In the genomic region with DNA sequence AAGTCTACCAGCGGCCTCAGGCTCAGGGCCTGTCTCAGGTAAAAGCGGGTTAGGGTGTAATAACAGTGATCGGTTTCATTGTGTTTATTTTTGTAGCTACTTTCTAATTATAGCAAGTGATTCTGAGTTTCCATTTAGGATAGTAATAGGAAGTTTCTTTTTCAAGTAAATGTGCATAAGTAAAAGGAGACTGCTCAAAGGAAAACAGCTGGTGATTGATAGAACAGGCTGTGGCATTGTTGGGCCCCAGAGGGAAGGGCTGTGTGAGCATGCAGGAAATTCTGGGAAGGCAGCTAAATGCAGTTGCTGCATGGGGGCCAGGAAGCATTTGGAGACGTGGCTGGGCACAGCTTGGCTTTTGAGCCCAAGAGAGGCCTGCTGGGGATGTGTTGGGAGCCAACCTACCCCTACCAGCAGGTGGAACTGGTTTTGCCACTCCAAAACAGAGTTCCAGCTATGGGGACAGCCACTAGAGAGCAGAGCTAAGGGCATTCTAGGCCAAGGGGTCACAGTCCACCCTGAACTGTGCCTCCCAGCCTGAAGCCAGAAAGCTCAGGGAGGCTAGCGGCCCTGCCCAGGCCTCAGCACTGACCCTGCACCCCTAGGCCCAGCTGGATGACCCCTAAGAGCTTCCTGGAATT, we compare ENCODE assay signal across 1 cellular context.
TF ChIP-seq lines count a peak whose summit lies in the region.

No MANE protein-coding gene starts in this region.

TF ChIP-seq in liver, 16 proteins besides CTCF, POLR2A, EP300 and RAD21:
- TF ChIP-seq YY1 (IDR thresholded peaks at IDR 0.05) (no peak), TAF1 (conservative IDR thresholded peaks at IDR 0.05) (no peak), GABPA (IDR thresholded peaks at IDR 0.05 in 1 of 2, conservative IDR thresholded peaks at IDR 0.05 in 1 of 2) (no peak), HNF4G (IDR thresholded peaks at IDR 0.05) (peak; percentile 86), FOXA1 (IDR thresholded peaks at IDR 0.05) (no peak), JUND (IDR thresholded peaks at IDR 0.05) (no peak), NR2F2 (IDR thresholded peaks at IDR 0.05) (peak; percentile 52), RXRA (IDR thresholded peaks at IDR 0.05) (peak; percentile 86 to 98), EGR1 (IDR thresholded peaks at IDR 0.05; ENCODE audit: low read depth in 2 of 2) (no peak), SP1 (IDR thresholded peaks at IDR 0.05) (peak; percentile 89), FOXA2 (IDR thresholded peaks at IDR 0.05) (no peak), HNF4A (conservative IDR thresholded peaks at IDR 0.05) (peak; percentile 83 to 97)
- TF ChIP-seq, protein P1, sequence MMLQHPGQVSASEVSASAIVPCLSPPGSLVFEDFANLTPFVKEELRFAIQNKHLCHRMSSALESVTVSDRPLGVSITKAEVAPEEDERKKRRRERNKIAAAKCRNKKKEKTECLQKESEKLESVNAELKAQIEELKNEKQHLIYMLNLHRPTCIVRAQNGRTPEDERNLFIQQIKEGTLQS (IDR thresholded peaks at IDR 0.05), result no peak
- TF ChIP-seq, protein P2, sequence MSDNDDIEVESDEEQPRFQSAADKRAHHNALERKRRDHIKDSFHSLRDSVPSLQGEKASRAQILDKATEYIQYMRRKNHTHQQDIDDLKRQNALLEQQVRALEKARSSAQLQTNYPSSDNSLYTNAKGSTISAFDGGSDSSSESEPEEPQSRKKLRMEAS (IDR thresholded peaks at IDR 0.05), result no peak
- TF ChIP-seq, protein P3, sequence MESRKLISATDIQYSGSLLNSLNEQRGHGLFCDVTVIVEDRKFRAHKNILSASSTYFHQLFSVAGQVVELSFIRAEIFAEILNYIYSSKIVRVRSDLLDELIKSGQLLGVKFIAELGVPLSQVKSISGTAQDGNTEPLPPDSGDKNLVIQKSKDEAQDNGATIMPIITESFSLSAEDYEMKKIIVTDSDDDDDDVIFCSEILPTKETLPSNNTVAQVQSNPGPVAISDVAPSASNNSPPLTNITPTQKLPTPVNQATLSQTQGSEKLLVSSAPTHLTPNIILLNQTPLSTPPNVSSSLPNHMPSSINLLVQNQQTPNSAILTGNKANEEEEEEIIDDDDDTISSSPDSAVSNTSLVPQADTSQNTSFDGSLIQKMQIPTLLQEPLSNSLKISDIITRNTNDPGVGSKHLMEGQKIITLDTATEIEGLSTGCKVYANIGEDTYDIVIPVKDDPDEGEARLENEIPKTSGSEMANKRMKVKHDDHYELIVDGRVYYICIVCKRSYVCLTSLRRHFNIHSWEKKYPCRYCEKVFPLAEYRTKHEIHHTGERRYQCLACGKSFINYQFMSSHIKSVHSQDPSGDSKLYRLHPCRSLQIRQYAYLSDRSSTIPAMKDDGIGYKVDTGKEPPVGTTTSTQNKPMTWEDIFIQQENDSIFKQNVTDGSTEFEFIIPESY (IDR thresholded peaks at IDR 0.05), result no peak
- TF ChIP-seq, protein P4, sequence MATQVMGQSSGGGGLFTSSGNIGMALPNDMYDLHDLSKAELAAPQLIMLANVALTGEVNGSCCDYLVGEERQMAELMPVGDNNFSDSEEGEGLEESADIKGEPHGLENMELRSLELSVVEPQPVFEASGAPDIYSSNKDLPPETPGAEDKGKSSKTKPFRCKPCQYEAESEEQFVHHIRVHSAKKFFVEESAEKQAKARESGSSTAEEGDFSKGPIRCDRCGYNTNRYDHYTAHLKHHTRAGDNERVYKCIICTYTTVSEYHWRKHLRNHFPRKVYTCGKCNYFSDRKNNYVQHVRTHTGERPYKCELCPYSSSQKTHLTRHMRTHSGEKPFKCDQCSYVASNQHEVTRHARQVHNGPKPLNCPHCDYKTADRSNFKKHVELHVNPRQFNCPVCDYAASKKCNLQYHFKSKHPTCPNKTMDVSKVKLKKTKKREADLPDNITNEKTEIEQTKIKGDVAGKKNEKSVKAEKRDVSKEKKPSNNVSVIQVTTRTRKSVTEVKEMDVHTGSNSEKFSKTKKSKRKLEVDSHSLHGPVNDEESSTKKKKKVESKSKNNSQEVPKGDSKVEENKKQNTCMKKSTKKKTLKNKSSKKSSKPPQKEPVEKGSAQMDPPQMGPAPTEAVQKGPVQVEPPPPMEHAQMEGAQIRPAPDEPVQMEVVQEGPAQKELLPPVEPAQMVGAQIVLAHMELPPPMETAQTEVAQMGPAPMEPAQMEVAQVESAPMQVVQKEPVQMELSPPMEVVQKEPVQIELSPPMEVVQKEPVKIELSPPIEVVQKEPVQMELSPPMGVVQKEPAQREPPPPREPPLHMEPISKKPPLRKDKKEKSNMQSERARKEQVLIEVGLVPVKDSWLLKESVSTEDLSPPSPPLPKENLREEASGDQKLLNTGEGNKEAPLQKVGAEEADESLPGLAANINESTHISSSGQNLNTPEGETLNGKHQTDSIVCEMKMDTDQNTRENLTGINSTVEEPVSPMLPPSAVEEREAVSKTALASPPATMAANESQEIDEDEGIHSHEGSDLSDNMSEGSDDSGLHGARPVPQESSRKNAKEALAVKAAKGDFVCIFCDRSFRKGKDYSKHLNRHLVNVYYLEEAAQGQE (IDR thresholded peaks at IDR 0.05), result no peak
